In the genomic region with DNA sequence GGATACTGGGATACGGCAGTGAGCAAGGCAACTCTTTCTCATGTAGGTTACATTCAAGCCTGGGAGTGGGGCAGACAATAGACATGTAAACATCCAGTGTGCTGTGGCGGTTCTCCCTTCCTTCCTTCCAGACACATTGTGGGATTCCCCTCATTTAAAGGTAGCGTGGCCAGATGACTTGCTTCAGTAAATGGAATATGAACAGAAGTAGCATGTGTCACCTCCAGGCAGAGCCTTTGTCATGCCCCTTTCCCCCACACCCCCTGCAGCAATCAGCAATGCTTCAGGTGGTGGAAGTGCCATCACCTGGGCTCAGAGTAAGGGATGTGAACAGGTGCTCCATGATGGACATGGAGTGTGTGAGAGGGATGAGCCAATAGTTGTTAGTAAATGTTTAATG, we compare ENCODE assay signal across 17 cellular contexts. TPM values are rescaled to one million over a fixed set of nuclear protein-coding genes. Genes with fewer than 3 reads are reported as not detected.
DNase-seq lines count a peak whose midpoint lies in the region; ATAC-seq and TF ChIP-seq lines count a peak whose summit lies in the region.
"Had no signal": no experiment of that assay in that cellular context is flagged by ENCODE, and none has a peak within 500 bp of the region (broad histone marks: within the 10 kb centered on the region; RNA-seq: fewer than 3 reads in every experiment).

No MANE protein-coding gene starts in this region.

- DNase-seq in activated CD8-positive, alpha-beta memory T cell treated with anti-CD3 and anti-CD28 coated beads, Interleukin-2, amount 10 ng/mL, durations not matched to agents 7 days and 5 days, result peak; percentile 28
- DNase-seq in activated CD8-positive, alpha-beta memory T cell treated with anti-CD3 and anti-CD28 coated beads, Interleukin-2, amount 50 U/mL, for 4 hours, result no peak
- DNase-seq in endodermal cell (peak; percentile 10), mesenteric fat pad (ENCODE audit: low spot score) (peak; percentile 14), type B pancreatic cell (ENCODE audit: extremely low spot score, unreplicated experiment) (peak; percentile 47), lower lobe of right lung (no peak)
- no peak for DNase-seq in activated CD4-positive, alpha-beta memory T cell treated with anti-CD3 and anti-CD28 coated beads for 36 hours
- DNase-seq: AML-193; CD4-positive, alpha-beta T cell; DMS153; DND-41; EL; GM23248 had no signal

- H3K9me3 Mint-ChIP-seq in activated CD8-positive, alpha-beta memory T cell treated with anti-CD3 and anti-CD28 coated beads, Interleukin-2, amount 10 ng/mL, durations not matched to agents 7 days and 5 days (ENCODE audit: low read depth), result no peaks in the 10 kb centered on the region
- H3K9me3 Mint-ChIP-seq in endodermal cell, result no peaks in the 10 kb centered on the region
- no peaks in the 10 kb centered on the region for H3K9me3 Mint-ChIP-seq in type B pancreatic cell
- no peaks in the 10 kb centered on the region for H3K9me3 Mint-ChIP-seq in activated CD4-positive, alpha-beta memory T cell treated with anti-CD3 and anti-CD28 coated beads for 36 hours
- H3K9me3 Mint-ChIP-seq: CD4-positive, alpha-beta T cell had no signal

- H3K27me3 Mint-ChIP-seq in activated CD8-positive, alpha-beta memory T cell treated with anti-CD3 and anti-CD28 coated beads, Interleukin-2, amount 10 ng/mL, durations not matched to agents 7 days and 5 days, result no peaks in the 10 kb centered on the region
- H3K27me3 Mint-ChIP-seq in endodermal cell (ENCODE audit: insufficient read depth) (peaks cover 4% of the 10 kb centered on the region), type B pancreatic cell (peaks cover 5% of the 10 kb centered on the region)
- no peaks in the 10 kb centered on the region for H3K27me3 Mint-ChIP-seq in activated CD4-positive, alpha-beta memory T cell treated with anti-CD3 and anti-CD28 coated beads for 36 hours
- H3K27me3 Mint-ChIP-seq: CD4-positive, alpha-beta T cell had no signal

- no peaks in the 10 kb centered on the region for H3K36me3 ChIP-seq in endodermal cell (ENCODE audit: control insufficient read depth, insufficient read depth, low read length)
- H3K36me3 ChIP-seq in lower lobe of right lung, result no peaks in the 10 kb centered on the region
- H3K36me3 ChIP-seq: HAP-1 had no signal

- H3K9ac ChIP-seq in endodermal cell (ENCODE audit: extremely low read depth, low read length, poor library complexity, severe bottlenecking), result no peak overlapping the region
- H3K9ac ChIP-seq: GM23248 had no signal

- H3K9me3 ChIP-seq in endodermal cell (ENCODE audit: control insufficient read depth, low read length) (no peaks in the 10 kb centered on the region), lower lobe of right lung (no peaks in the 10 kb centered on the region)
- H3K9me3 ChIP-seq: HAP-1 had no signal

- peaks cover 9% of the 10 kb centered on the region for H3K4me1 Mint-ChIP-seq in activated CD8-positive, alpha-beta memory T cell treated with anti-CD3 and anti-CD28 coated beads, Interleukin-2, amount 10 ng/mL, durations not matched to agents 7 days and 5 days
- no peaks in the 10 kb centered on the region for H3K4me1 Mint-ChIP-seq in endodermal cell
- no peaks in the 10 kb centered on the region for H3K4me1 Mint-ChIP-seq in type B pancreatic cell (ENCODE audit: unreplicated experiment)
- no peaks in the 10 kb centered on the region for H3K4me1 Mint-ChIP-seq in activated CD4-positive, alpha-beta memory T cell treated with anti-CD3 and anti-CD28 coated beads for 36 hours (ENCODE audit: low read depth)

- POLR2A ChIA-PET in activated CD4-positive, alpha-beta memory T cell treated with anti-CD3 and anti-CD28 coated beads for 36 hours (lab: Charles Lee), result no interaction called here

- H3K36me3 Mint-ChIP-seq in activated CD8-positive, alpha-beta memory T cell treated with anti-CD3 and anti-CD28 coated beads, Interleukin-2, amount 10 ng/mL, durations not matched to agents 7 days and 5 days, result peaks cover 6% of the 10 kb centered on the region
- H3K36me3 Mint-ChIP-seq in endodermal cell (ENCODE audit: low read depth), result no peaks in the 10 kb centered on the region
- peaks cover 7% of the 10 kb centered on the region for H3K36me3 Mint-ChIP-seq in type B pancreatic cell
- H3K36me3 Mint-ChIP-seq in activated CD4-positive, alpha-beta memory T cell treated with anti-CD3 and anti-CD28 coated beads for 36 hours, result no peaks in the 10 kb centered on the region

- 83 to 86% methylated on average over 1 to 3 of the region's 3 CpGs for WGBS in endodermal cell (ENCODE audit: insufficient coverage in 1 of 2, insufficient read length in 1 of 2), 2 experiments

- no peaks in the 10 kb centered on the region for H3K4me1 ChIP-seq in endodermal cell (ENCODE audit: control insufficient read depth, insufficient read depth, low read length)
- H3K4me1 ChIP-seq in lower lobe of right lung, result no peaks in the 10 kb centered on the region
- H3K4me1 ChIP-seq: HAP-1 had no signal

- H3K27me3 ChIP-seq in endodermal cell (ENCODE audit: control insufficient read depth, insufficient read depth, low read length, poor library complexity, severe bottlenecking) (peaks cover 23% of the 10 kb centered on the region), lower lobe of right lung (ENCODE audit: low read depth) (no peaks in the 10 kb centered on the region)

- TF ChIP-seq CTCF in endodermal cell (conservative IDR thresholded peaks at IDR 0.05) (no peak), type B pancreatic cell (conservative IDR thresholded peaks at IDR 0.05) (no peak), lower lobe of right lung (IDR thresholded peaks at IDR 0.05) (no peak)

- no peak overlapping the region for H3K4me3 ChIP-seq in endodermal cell (ENCODE audit: low read length)
- no peak overlapping the region for H3K4me3 ChIP-seq in lower lobe of right lung
- H3K4me3 ChIP-seq: GM12878, GM23248, HAP-1 had no signal

- intact Hi-C loops in activated CD4-positive, alpha-beta memory T cell treated with anti-CD3 and anti-CD28 coated beads for 36 hours (cut with micrococcal nuclease), result no loop called here
- intact Hi-C loops in lower lobe of right lung (cut with DNase I), result no loop called here

- no peak overlapping the region for H3K27ac Mint-ChIP-seq in activated CD8-positive, alpha-beta memory T cell treated with anti-CD3 and anti-CD28 coated beads, Interleukin-2, amount 10 ng/mL, durations not matched to agents 7 days and 5 days
- H3K27ac Mint-ChIP-seq in endodermal cell (no peak overlapping the region), type B pancreatic cell (no peak overlapping the region)
- no peak overlapping the region for H3K27ac Mint-ChIP-seq in activated CD4-positive, alpha-beta memory T cell treated with anti-CD3 and anti-CD28 coated beads for 36 hours
- H3K27ac Mint-ChIP-seq: CD4-positive, alpha-beta T cell had no signal

- CTCF ChIA-PET in activated CD8-positive, alpha-beta memory T cell treated with anti-CD3 and anti-CD28 coated beads, Interleukin-2, amount 10 ng/mL, durations not matched to agents 7 days and 5 days (lab: Charles Lee), result no interaction called here
- CTCF ChIA-PET in activated CD4-positive, alpha-beta memory T cell treated with anti-CD3 and anti-CD28 coated beads for 36 hours (lab: Charles Lee), result no interaction called here

- no peak overlapping the region for H3K4me3 Mint-ChIP-seq in activated CD8-positive, alpha-beta memory T cell treated with anti-CD3 and anti-CD28 coated beads, Interleukin-2, amount 10 ng/mL, durations not matched to agents 7 days and 5 days
- H3K4me3 Mint-ChIP-seq in endodermal cell, result no peak overlapping the region
- H3K4me3 Mint-ChIP-seq in type B pancreatic cell, result no peak overlapping the region
- H3K4me3 Mint-ChIP-seq in activated CD4-positive, alpha-beta memory T cell treated with anti-CD3 and anti-CD28 coated beads for 36 hours, result no peak overlapping the region
- H3K4me3 Mint-ChIP-seq: CD4-positive, alpha-beta T cell had no signal

- H3K27ac ChIP-seq in endodermal cell (ENCODE audit: low read depth, low read length) (no peak overlapping the region), lower lobe of right lung (no peak overlapping the region)
- H3K27ac ChIP-seq: C4-2B, GM23248 had no signal

- ATAC-seq in activated CD8-positive, alpha-beta memory T cell treated with anti-CD3 and anti-CD28 coated beads, Interleukin-2, amount 10 ng/mL, durations not matched to agents 7 days and 5 days, result no peak
- no peak for ATAC-seq in lower lobe of right lung
- ATAC-seq in GM18511 (IDR thresholded peaks at IDR 0.05; ENCODE audit: unreplicated experiment), result no peak
- ATAC-seq: GM12878 had no signal

RNA-seq across cellular contexts. Expression of a gene that starts 34.8 kb away (rescaled TPM):
- 10 to 100 TPM; 10.4 to 15.9 TPM for total RNA-seq in activated CD8-positive, alpha-beta memory T cell treated with anti-CD3 and anti-CD28 coated beads, Interleukin-2, amount 10 ng/mL, durations not matched to agents 7 days and 5 days
- total RNA-seq in endodermal cell, result 10 to 100 TPM; 19.5 to 26.7 TPM
- 10.1 TPM for polyA plus RNA-seq in endodermal cell (2013, experiment 1 of 2)
- polyA plus RNA-seq in endodermal cell (2013, experiment 2 of 2), result 12.0 TPM
- 2.7 TPM for total RNA-seq in mesenteric fat pad
- 17.8 and 27.6 TPM in 2 replicates for total RNA-seq in type B pancreatic cell (ENCODE audit: low replicate concordance)
- 1 to 10 TPM; 7.4 to 8.9 TPM for total RNA-seq in activated CD4-positive, alpha-beta memory T cell treated with anti-CD3 and anti-CD28 coated beads for 36 hours
- total RNA-seq in lower lobe of right lung, result 17.6 TPM

Comparison
In these comparisons a context has a peak if more than half of its experiments do, and no peak if none do; other contexts are left out.
1. DNase-seq: peak in activated CD8-positive, alpha-beta memory T cell treated with anti-CD3 and anti-CD28 coated beads, Interleukin-2, amount 10 ng/mL, durations not matched to agents 7 days and 5 days (single experiment), endodermal cell (single experiment), mesenteric fat pad (single experiment) and type B pancreatic cell (single experiment); none in activated CD8-positive, alpha-beta memory T cell treated with anti-CD3 and anti-CD28 coated beads, Interleukin-2, amount 50 U/mL, for 4 hours (single experiment), activated CD4-positive, alpha-beta memory T cell treated with anti-CD3 and anti-CD28 coated beads for 36 hours (single experiment) and lower lobe of right lung (single experiment).